In the genomic region with DNA sequence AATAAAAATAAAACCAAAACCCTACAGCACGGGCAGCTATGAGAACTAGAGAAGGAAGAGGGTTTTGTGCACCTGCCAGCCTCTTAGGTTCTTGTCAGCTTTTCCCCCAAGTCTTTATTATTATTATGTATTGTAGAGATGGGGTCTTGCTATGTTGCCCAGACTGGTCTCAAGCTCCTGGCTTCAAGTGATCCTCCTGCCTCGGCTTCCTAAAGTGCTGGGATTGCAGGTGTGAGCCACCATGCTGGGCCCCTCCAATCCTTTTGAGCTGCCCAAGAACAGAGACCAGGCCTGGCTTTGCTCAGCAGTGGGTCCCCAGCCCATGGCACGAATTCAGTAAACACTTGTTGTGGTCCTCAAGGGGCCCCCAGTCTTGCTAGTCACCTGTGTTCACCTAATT, we compare ENCODE assay signal across 13 cellular contexts. TPM values are rescaled to one million over a fixed set of nuclear protein-coding genes. Genes with fewer than 3 reads are reported as not detected.
DNase-seq lines count a peak whose midpoint lies in the region; ATAC-seq and TF ChIP-seq lines count a peak whose summit lies in the region.
"Had no signal": no experiment of that assay in that cellular context is flagged by ENCODE, and none has a peak within 500 bp of the region (broad histone marks: within the 10 kb centered on the region; RNA-seq: fewer than 3 reads in every experiment).

No MANE protein-coding gene starts in this region.

- H3K79me2 ChIP-seq in neural progenitor cell (ENCODE audit: low read depth): peaks cover 15% of the 10 kb centered on the region

- TF ChIP-seq CTCF in right atrium auricular region (IDR thresholded peaks at IDR 0.05) (no peak), neural progenitor cell (IDR thresholded peaks at IDR 0.05) (no peak)

- H4K20me1 ChIP-seq in neural progenitor cell (ENCODE audit: low read depth): no peaks in the 10 kb centered on the region

- H3K36me3 ChIP-seq in right atrium auricular region: peaks cover 8% of the 10 kb centered on the region
- no peaks in the 10 kb centered on the region for H3K36me3 ChIP-seq in neural progenitor cell

- intact Hi-C loops in Right ventricle myocardium inferior (cut with DNase I): loop anchor here (2.0 to 10.0 kb wide), 3 partner anchors 27 to 357 kb away; a partner anchor contains a TSS

- H3K27me3 Mint-ChIP-seq in T-helper 17 cell: peaks cover 6% of the 10 kb centered on the region
- H3K27me3 Mint-ChIP-seq in neural progenitor cell (ENCODE audit: insufficient read depth, low read depth): peaks cover 21% of the 10 kb centered on the region

- peaks cover 30% of the 10 kb centered on the region for H3F3A ChIP-seq in neural progenitor cell (ENCODE audit: low read depth)

- H3K27ac Mint-ChIP-seq in T-helper 17 cell (peak overlapping the region; percentile 97), neural progenitor cell (no peak overlapping the region)

- DNase-seq in Right ventricle myocardium inferior (ENCODE audit: missing footprints): peak; percentile 48
- no peak for DNase-seq in right atrium auricular region (ENCODE audit: low spot score)
- no peak for DNase-seq in T-helper 17 cell
- no peak for DNase-seq in neural progenitor cell (ENCODE audit: low spot score)
- no peak for DNase-seq in GF-D8 (lab: John Stamatoyannopoulos, UW)
- DNase-seq in NCI-H526 treated with DMSO at 0.1 percent for 48 hours (lab: John Stamatoyannopoulos, UW): no peak
- DNase-seq: 8988T, Calu3, DMS79 treated with DMSO at 0.1 percent for 48 hours, H9 had no signal

- H3K4me1 Mint-ChIP-seq in T-helper 17 cell (peaks cover 17% of the 10 kb centered on the region), neural progenitor cell (peaks cover 25% of the 10 kb centered on the region)

- no peak overlapping the region for H2AFZ ChIP-seq in neural progenitor cell (replicated peaks)

- H3K9me3 ChIP-seq in right atrium auricular region (no peaks in the 10 kb centered on the region), T-helper 17 cell (ENCODE audit: control insufficient read depth, low read length, poor library complexity, severe bottlenecking) (no peaks in the 10 kb centered on the region), neural progenitor cell (ENCODE audit: low read depth) (no peaks in the 10 kb centered on the region)
- H3K9me3 ChIP-seq: BLaER1 had no signal

- peak overlapping the region; percentile 72 for H3K4me2 ChIP-seq in neural progenitor cell

- H3K4me3 Mint-ChIP-seq in T-helper 17 cell: no peak overlapping the region
- no peak overlapping the region for H3K4me3 Mint-ChIP-seq in neural progenitor cell

- ATAC-seq in Right ventricle myocardium inferior (no peak), T-helper 17 cell (no peak), GM18907 (IDR thresholded peaks at IDR 0.05; ENCODE audit: unreplicated experiment) (no peak)
- ATAC-seq: CD8-positive, alpha-beta T cell had no signal

- peaks cover 7% of the 10 kb centered on the region for H3K9me3 Mint-ChIP-seq in neural progenitor cell
- H3K9me3 Mint-ChIP-seq: CD8-positive, alpha-beta T cell had no signal

- H3K4me3 ChIP-seq in right atrium auricular region (no peak overlapping the region), neural progenitor cell (no peak overlapping the region)

- no peak overlapping the region for H3K9ac ChIP-seq in neural progenitor cell
- H3K9ac ChIP-seq: BLaER1 had no signal

- H3K27me3 ChIP-seq in right atrium auricular region (no peaks in the 10 kb centered on the region), neural progenitor cell (no peaks in the 10 kb centered on the region)
- H3K27me3 ChIP-seq: BLaER1 had no signal

- peak overlapping the region in 1 of 2 donors; percentile 97 for H3K27ac ChIP-seq in right atrium auricular region
- H3K27ac ChIP-seq in neural progenitor cell: no peak overlapping the region
- H3K27ac ChIP-seq: BLaER1 had no signal

- H3K4me1 ChIP-seq in right atrium auricular region (peaks cover 0 to 45% of the 10 kb centered on the region in 2 donors), neural progenitor cell (peaks cover 19% of the 10 kb centered on the region)

- H3K36me3 Mint-ChIP-seq in T-helper 17 cell (ENCODE audit: low read depth) (peaks cover 2% of the 10 kb centered on the region), neural progenitor cell (peaks cover 7% of the 10 kb centered on the region)

RNA-seq across cellular contexts. Expression of a gene that starts 1.5 kb away (rescaled TPM):
- total RNA-seq in Right ventricle myocardium inferior (443 TPM), right atrium auricular region (100 to 1,000 TPM; 234 to 326 TPM), T-helper 17 cell (10 to 100 TPM; 50.9 to 54.7 TPM), neural progenitor cell (ENCODE audit: low replicate concordance) (15.4 and 69.3 TPM in 2 replicates)

RNA-seq across cellular contexts. Expression of a gene that starts 19.1 kb away (rescaled TPM):
- total RNA-seq in Right ventricle myocardium inferior: 85.8 TPM
- total RNA-seq in right atrium auricular region: 10 to 100 TPM; 45.8 to 92.5 TPM
- total RNA-seq in T-helper 17 cell: 1 to 10 TPM; 9.0 to 9.9 TPM
- total RNA-seq in neural progenitor cell (ENCODE audit: low replicate concordance): 13.8 and 53.7 TPM in 2 replicates

RNA-seq across cellular contexts. Expression of a gene that starts 25.1 kb away (rescaled TPM):
- 88.4 TPM for total RNA-seq in Right ventricle myocardium inferior
- total RNA-seq in right atrium auricular region: 10 to 100 TPM; 32.6 to 47.5 TPM
- total RNA-seq in T-helper 17 cell: 100 to 1,000 TPM; 148 to 163 TPM
- total RNA-seq in neural progenitor cell (ENCODE audit: low replicate concordance): 107 and 121 TPM in 2 replicates

RNA-seq across cellular contexts. Expression of a gene that starts 55.9 kb away (rescaled TPM):
- total RNA-seq in Right ventricle myocardium inferior (695 TPM), right atrium auricular region (1,000 to 10,000 TPM; 1,712 to 2,156 TPM), T-helper 17 cell (1,000 to 10,000 TPM; 1,653 to 1,678 TPM), neural progenitor cell (ENCODE audit: low replicate concordance) (1,918 and 2,648 TPM in 2 replicates)
